Comparison of ENCODE assay signal across 16 cellular contexts in the genomic region with DNA sequence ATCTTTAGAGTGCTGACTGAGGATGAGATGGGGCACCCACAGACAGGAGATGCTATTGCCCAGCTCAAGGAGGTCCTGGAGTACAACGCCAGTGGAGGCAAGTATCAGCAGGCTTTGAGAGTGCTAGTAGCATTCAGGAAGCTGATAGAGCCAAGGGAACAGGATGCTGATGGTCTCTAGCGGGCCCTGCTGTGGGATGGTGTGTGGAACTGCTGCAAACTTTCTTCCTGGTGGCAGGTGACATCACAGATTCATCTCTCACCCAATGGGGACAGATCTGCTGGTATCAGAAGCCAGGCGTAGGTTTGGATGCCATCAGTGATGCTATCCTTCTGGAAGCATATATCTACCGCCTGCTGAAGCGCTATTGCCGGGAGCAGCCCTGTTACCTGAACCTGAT.
"Had no signal": no experiment of that assay in that cellular context is flagged by ENCODE, and none has a peak within 500 bp of the region (broad histone marks: within the 10 kb centered on the region; RNA-seq: fewer than 3 reads in every experiment).

No MANE protein-coding gene starts in this region.

- H3K4me1 Mint-ChIP-seq: activated CD4-positive, alpha-beta T cell treated with anti-CD3 and anti-CD28 coated beads, Interleukin-2, amount 10 ng/mL, durations not matched to agents 24 days and 14 days; nephron progenitor cell had no signal

- DNase-seq: activated CD4-positive, alpha-beta T cell treated with anti-CD3 and anti-CD28 coated beads, Interleukin-2, amount 10 ng/mL, durations not matched to agents 24 days and 14 days; activated CD8-positive, alpha-beta T cell treated with anti-CD3 and anti-CD28 coated beads for 36 hours; activated naive CD4-positive, alpha-beta T cell treated with Interleukin-2 at 50 U/mL for 16 hours; activated T-cell treated with anti-CD3 and anti-CD28 coated beads, Interleukin-2, amount 50 U/mL, for 24 hours; body of pancreas; effector memory CD8-positive, alpha-beta T cell; esophagus squamous epithelium; left colon; midbrain; nephron progenitor cell; stimulated activated CD4-positive, alpha-beta T cell treated with anti-CD3 and anti-CD28 coated beads, Interleukin-1b, Interleukin-23, amount 100 ng/mL, for 48 hours; stimulated activated CD8-positive, alpha-beta memory T cell treated with anti-CD3 and anti-CD28 coated beads, Interleukin-4, amount 100 ng/mL, for 48 hours; stimulated activated naive CD4-positive, alpha-beta T cell; T-helper 9 cell had no signal

- H3K27me3 ChIP-seq: body of pancreas, esophagus squamous epithelium had no signal

- ATAC-seq: activated CD8-positive, alpha-beta T cell treated with anti-CD3 and anti-CD28 coated beads for 36 hours; body of pancreas; effector memory CD8-positive, alpha-beta T cell; left colon had no signal

- H3K4me3 Mint-ChIP-seq: activated CD4-positive, alpha-beta T cell treated with anti-CD3 and anti-CD28 coated beads, Interleukin-2, amount 10 ng/mL, durations not matched to agents 24 days and 14 days; activated CD8-positive, alpha-beta T cell treated with anti-CD3 and anti-CD28 coated beads for 36 hours; activated T-cell treated with anti-CD3 and anti-CD28 coated beads, Interleukin-2, amount 50 U/mL, for 24 hours; effector memory CD8-positive, alpha-beta T cell; nephron progenitor cell had no signal

- H3K27ac Mint-ChIP-seq: activated CD4-positive, alpha-beta T cell treated with anti-CD3 and anti-CD28 coated beads, Interleukin-2, amount 10 ng/mL, durations not matched to agents 24 days and 14 days; activated CD8-positive, alpha-beta T cell treated with anti-CD3 and anti-CD28 coated beads for 36 hours; activated T-cell treated with anti-CD3 and anti-CD28 coated beads, Interleukin-2, amount 50 U/mL, for 24 hours; activated T-helper 2 cell treated with anti-CD3 and anti-CD28 coated beads, Interferon-gamma antibody, Interleukin-2, Interleukin-4, amounts not matched to agents 10 μg/mL and 5 μg/mL and 100 μg/mL, durations not matched to agents 14 hours and 24 hours and 36 hours; effector memory CD8-positive, alpha-beta T cell; nephron progenitor cell had no signal

- H3K27me3 Mint-ChIP-seq: activated CD4-positive, alpha-beta T cell treated with anti-CD3 and anti-CD28 coated beads, Interleukin-2, amount 10 ng/mL, durations not matched to agents 24 days and 14 days; activated CD8-positive, alpha-beta T cell treated with anti-CD3 and anti-CD28 coated beads for 36 hours; activated T-cell treated with anti-CD3 and anti-CD28 coated beads, Interleukin-2, amount 50 U/mL, for 24 hours; effector memory CD8-positive, alpha-beta T cell had no signal

- H3K4me3 ChIP-seq: body of pancreas, esophagus squamous epithelium, lung had no signal

- H3K36me3 ChIP-seq: esophagus squamous epithelium had no signal

- H3K9me3 Mint-ChIP-seq: nephron progenitor cell had no signal

- H3K27ac ChIP-seq: body of pancreas, esophagus squamous epithelium had no signal

- H3K9me3 ChIP-seq: body of pancreas, esophagus squamous epithelium had no signal

- H3K4me1 ChIP-seq: body of pancreas, esophagus squamous epithelium had no signal
